Comparison of ENCODE assay signal across 8 cellular contexts in genomic region chr20:35092524-35093244, GRCh38. TPM values are rescaled to one million over a fixed set of nuclear protein-coding genes. Genes with fewer than 3 reads are reported as not detected.
DNase-seq lines count a peak whose midpoint lies in the region; ATAC-seq and TF ChIP-seq lines count a peak whose summit lies in the region.

A gene with protein sequence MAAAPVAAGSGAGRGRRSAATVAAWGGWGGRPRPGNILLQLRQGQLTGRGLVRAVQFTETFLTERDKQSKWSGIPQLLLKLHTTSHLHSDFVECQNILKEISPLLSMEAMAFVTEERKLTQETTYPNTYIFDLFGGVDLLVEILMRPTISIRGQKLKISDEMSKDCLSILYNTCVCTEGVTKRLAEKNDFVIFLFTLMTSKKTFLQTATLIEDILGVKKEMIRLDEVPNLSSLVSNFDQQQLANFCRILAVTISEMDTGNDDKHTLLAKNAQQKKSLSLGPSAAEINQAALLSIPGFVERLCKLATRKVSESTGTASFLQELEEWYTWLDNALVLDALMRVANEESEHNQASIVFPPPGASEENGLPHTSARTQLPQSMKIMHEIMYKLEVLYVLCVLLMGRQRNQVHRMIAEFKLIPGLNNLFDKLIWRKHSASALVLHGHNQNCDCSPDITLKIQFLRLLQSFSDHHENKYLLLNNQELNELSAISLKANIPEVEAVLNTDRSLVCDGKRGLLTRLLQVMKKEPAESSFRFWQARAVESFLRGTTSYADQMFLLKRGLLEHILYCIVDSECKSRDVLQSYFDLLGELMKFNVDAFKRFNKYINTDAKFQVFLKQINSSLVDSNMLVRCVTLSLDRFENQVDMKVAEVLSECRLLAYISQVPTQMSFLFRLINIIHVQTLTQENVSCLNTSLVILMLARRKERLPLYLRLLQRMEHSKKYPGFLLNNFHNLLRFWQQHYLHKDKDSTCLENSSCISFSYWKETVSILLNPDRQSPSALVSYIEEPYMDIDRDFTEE (minus strand): TSS chr20:35092807. CDS start chr20:35092781, 26 bp downstream.

- peak; percentile 86 for DNase-seq in AG08395 (ENCODE audit: low spot score)
- DNase-seq in NCI-H2171 treated with DMSO at 0.1 percent for 48 hours (lab: John Stamatoyannopoulos, UW), result peak; percentile 92
- peak; percentile 88 for DNase-seq in WTC11 (ENCODE audit: low spot score)
- peak in 60 of 61 donors; percentile 22 to 91 (median 80) for DNase-seq in caudate nucleus (lab: John Stamatoyannopoulos, UW)
- peak; percentile 93 for DNase-seq in inferior parietal cortex (ENCODE audit: extremely low spot score)
- peak; percentile 84 for DNase-seq in stimulated activated CD4-positive, alpha-beta T cell treated with anti-CD3 and anti-CD28 coated beads, Interleukin-12 subunit alpha, Interleukin-12 subunit beta, amount 100 ng/mL, for 4 hours

- peaks cover 8% of the 10 kb centered on the region; the same call in 1 of the 2 replicates for H3K27me3 Mint-ChIP-seq in WTC11 (ENCODE audit: low read depth)

- peak; percentile 93 for TF ChIP-seq CTCF in WTC11 (IDR thresholded peaks at IDR 0.05)

- H3K4me3 Mint-ChIP-seq in WTC11, result peak within 1 kb of the TSS; percentile 89

- POLR2A ChIA-PET in WTC11 (lab: Charles Lee), result interaction anchor here (0.6 to 1.1 kb wide), 3 partner anchors 41 to 177 kb away, joined by 3 to 11 read pairs (median 4); partner anchors contain the start of gene EDEM2

- peak within 1 kb of the TSS; percentile 92 for H3K27ac ChIP-seq in caudate nucleus (ENCODE audit: low read depth, low read length)

- peaks cover 31% of the 10 kb centered on the region for H3K4me1 Mint-ChIP-seq in WTC11

- ATAC-seq in GM18861 (IDR thresholded peaks at IDR 0.05; ENCODE audit: unreplicated experiment) (peak; percentile 93), HG03097 (IDR thresholded peaks at IDR 0.05; ENCODE audit: low FRiP score, unreplicated experiment) (peak; percentile 92), WTC11 (peak; percentile 90)

- CTCF ChIA-PET in WTC11 (lab: Charles Lee), result interaction anchor here (0.6 to 1.4 kb wide), 15 partner anchors 13 to 362 kb away, joined by 3 to 4 read pairs (median 3); partner anchors contain the start of gene EDEM2

- H3K36me3 Mint-ChIP-seq in WTC11, result peaks cover 4% of the 10 kb centered on the region

- peaks cover under 1% of the 10 kb centered on the region; the same call in 1 of the 2 replicates for H3K9me3 Mint-ChIP-seq in WTC11

- peak within 1 kb of the TSS; percentile 97 for H3K27ac Mint-ChIP-seq in WTC11

TF ChIP-seq in WTC11, 78 proteins besides CTCF, POLR2A, EP300 and RAD21 (continues in another document):
- peak; percentile 60 for TF ChIP-seq NFE2L1 (CRISPR knock-in tag; IDR thresholded peaks at IDR 0.05)
- no peak for TF ChIP-seq ZNF423 (CRISPR knock-in tag; IDR thresholded peaks at IDR 0.05)
- 0 out of 2 replicates have a peak, but pooled peaks have one; percentile 23 for TF ChIP-seq ELF4 (CRISPR knock-in tag; IDR thresholded peaks at IDR 0.05; ENCODE audit: low read depth)
- TF ChIP-seq, protein P1, sequence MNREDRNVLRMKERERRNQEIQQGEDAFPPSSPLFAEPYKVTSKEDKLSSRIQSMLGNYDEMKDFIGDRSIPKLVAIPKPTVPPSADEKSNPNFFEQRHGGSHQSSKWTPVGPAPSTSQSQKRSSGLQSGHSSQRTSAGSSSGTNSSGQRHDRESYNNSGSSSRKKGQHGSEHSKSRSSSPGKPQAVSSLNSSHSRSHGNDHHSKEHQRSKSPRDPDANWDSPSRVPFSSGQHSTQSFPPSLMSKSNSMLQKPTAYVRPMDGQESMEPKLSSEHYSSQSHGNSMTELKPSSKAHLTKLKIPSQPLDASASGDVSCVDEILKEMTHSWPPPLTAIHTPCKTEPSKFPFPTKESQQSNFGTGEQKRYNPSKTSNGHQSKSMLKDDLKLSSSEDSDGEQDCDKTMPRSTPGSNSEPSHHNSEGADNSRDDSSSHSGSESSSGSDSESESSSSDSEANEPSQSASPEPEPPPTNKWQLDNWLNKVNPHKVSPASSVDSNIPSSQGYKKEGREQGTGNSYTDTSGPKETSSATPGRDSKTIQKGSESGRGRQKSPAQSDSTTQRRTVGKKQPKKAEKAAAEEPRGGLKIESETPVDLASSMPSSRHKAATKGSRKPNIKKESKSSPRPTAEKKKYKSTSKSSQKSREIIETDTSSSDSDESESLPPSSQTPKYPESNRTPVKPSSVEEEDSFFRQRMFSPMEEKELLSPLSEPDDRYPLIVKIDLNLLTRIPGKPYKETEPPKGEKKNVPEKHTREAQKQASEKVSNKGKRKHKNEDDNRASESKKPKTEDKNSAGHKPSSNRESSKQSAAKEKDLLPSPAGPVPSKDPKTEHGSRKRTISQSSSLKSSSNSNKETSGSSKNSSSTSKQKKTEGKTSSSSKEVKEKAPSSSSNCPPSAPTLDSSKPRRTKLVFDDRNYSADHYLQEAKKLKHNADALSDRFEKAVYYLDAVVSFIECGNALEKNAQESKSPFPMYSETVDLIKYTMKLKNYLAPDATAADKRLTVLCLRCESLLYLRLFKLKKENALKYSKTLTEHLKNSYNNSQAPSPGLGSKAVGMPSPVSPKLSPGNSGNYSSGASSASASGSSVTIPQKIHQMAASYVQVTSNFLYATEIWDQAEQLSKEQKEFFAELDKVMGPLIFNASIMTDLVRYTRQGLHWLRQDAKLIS (CRISPR knock-in tag; IDR thresholded peaks at IDR 0.05; ENCODE audit: borderline replicate concordance), result no peak
- no peak for TF ChIP-seq ZNF138 (CRISPR knock-in tag; conservative IDR thresholded peaks at IDR 0.05)
- no peak for TF ChIP-seq FOXJ3 (CRISPR knock-in tag; IDR thresholded peaks at IDR 0.05; ENCODE audit: borderline replicate concordance)
- TF ChIP-seq ATF6 (CRISPR knock-in tag; IDR thresholded peaks at IDR 0.05), result no peak
- peak; percentile 95 for TF ChIP-seq MAX (CRISPR knock-in tag; IDR thresholded peaks at IDR 0.05)
- TF ChIP-seq ZNF396 (CRISPR knock-in tag; IDR thresholded peaks at IDR 0.05; ENCODE audit: borderline replicate concordance), result no peak
- TF ChIP-seq ESRRA (CRISPR knock-in tag; IDR thresholded peaks at IDR 0.05; ENCODE audit: borderline replicate concordance), result peak; percentile 79; the same call in 1 of the 2 replicates
- TF ChIP-seq, protein P2, sequence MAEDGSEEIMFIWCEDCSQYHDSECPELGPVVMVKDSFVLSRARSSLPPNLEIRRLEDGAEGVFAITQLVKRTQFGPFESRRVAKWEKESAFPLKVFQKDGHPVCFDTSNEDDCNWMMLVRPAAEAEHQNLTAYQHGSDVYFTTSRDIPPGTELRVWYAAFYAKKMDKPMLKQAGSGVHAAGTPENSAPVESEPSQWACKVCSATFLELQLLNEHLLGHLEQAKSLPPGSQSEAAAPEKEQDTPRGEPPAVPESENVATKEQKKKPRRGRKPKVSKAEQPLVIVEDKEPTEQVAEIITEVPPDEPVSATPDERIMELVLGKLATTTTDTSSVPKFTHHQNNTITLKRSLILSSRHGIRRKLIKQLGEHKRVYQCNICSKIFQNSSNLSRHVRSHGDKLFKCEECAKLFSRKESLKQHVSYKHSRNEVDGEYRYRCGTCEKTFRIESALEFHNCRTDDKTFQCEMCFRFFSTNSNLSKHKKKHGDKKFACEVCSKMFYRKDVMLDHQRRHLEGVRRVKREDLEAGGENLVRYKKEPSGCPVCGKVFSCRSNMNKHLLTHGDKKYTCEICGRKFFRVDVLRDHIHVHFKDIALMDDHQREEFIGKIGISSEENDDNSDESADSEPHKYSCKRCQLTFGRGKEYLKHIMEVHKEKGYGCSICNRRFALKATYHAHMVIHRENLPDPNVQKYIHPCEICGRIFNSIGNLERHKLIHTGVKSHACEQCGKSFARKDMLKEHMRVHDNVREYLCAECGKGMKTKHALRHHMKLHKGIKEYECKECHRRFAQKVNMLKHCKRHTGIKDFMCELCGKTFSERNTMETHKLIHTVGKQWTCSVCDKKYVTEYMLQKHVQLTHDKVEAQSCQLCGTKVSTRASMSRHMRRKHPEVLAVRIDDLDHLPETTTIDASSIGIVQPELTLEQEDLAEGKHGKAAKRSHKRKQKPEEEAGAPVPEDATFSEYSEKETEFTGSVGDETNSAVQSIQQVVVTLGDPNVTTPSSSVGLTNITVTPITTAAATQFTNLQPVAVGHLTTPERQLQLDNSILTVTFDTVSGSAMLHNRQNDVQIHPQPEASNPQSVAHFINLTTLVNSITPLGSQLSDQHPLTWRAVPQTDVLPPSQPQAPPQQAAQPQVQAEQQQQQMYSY (CRISPR knock-in tag; IDR thresholded peaks at IDR 0.05), result no peak
- TF ChIP-seq, protein P3, sequence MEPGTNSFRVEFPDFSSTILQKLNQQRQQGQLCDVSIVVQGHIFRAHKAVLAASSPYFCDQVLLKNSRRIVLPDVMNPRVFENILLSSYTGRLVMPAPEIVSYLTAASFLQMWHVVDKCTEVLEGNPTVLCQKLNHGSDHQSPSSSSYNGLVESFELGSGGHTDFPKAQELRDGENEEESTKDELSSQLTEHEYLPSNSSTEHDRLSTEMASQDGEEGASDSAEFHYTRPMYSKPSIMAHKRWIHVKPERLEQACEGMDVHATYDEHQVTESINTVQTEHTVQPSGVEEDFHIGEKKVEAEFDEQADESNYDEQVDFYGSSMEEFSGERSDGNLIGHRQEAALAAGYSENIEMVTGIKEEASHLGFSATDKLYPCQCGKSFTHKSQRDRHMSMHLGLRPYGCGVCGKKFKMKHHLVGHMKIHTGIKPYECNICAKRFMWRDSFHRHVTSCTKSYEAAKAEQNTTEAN (CRISPR knock-in tag; IDR thresholded peaks at IDR 0.05), result peak; percentile 73; the same call in 1 of the 2 replicates
- no peak for TF ChIP-seq OVOL2 (CRISPR knock-in tag; IDR thresholded peaks at IDR 0.05; ENCODE audit: borderline replicate concordance)
- peak; percentile 58; the same call in 1 of the 2 replicates for TF ChIP-seq TEAD1 (CRISPR knock-in tag; IDR thresholded peaks at IDR 0.05)

RNA-seq across cellular contexts. Expression of the gene that starts here (rescaled TPM):
- total RNA-seq in WTC11 (2021), result 62.7 to 73.8 TPM (median 68.0 TPM) in 3 replicates

Comparison
In these comparisons a context has a peak if more than half of its experiments do, and no peak if none do; other contexts are left out.
1. Peak in every context shown above with its lines: DNase-seq, ATAC-seq and H3K27ac ChIP-seq.